Comparison of ENCODE assay signal across 9 cellular contexts in genomic region chr9:133738039-133738805, GRCh38. TPM values are rescaled to one million over a fixed set of nuclear protein-coding genes. Genes with fewer than 3 reads are reported as not detected.
A peak's percentile ranks its signal among the peaks of the same experiment; 100 is the strongest.
DNase-seq lines count a peak whose midpoint lies in the region; ATAC-seq and TF ChIP-seq lines count a peak whose summit lies in the region.
"Had no signal": no experiment of that assay in that cellular context is flagged by ENCODE, and none has a peak within 500 bp of the region (broad histone marks: within the 10 kb centered on the region; RNA-seq: fewer than 3 reads in every experiment).

TSS of gene SARDH (minus strand) at chr9:133738352. CDS start at chr9:133734173, 4,179 bp downstream.

- no peaks in the 10 kb centered on the region for H3K9me3 ChIP-seq in OCI-LY3 (ENCODE audit: insufficient read depth, low read length)
- H3K9me3 ChIP-seq in right cardiac atrium (ENCODE audit: control insufficient read depth, low read length) = no peaks in the 10 kb centered on the region

- H3K4me3 Mint-ChIP-seq in activated naive CD8-positive, alpha-beta T cell = peak within 1 kb of the TSS; percentile 17

- H3K27me3 ChIP-seq in OCI-LY3 (ENCODE audit: low read depth, low read length) = peaks cover 19% of the 10 kb centered on the region
- H3K27me3 ChIP-seq in right cardiac atrium (ENCODE audit: control insufficient read depth, insufficient read depth) = no peaks in the 10 kb centered on the region

- H3K9me3 Mint-ChIP-seq in activated naive CD8-positive, alpha-beta T cell (ENCODE audit: low read depth) = no peaks in the 10 kb centered on the region

- H3K4me1 ChIP-seq in OCI-LY3 (ENCODE audit: low read length) = peaks cover 49% of the 10 kb centered on the region
- H3K4me1 ChIP-seq in right cardiac atrium (ENCODE audit: control insufficient read depth, insufficient read depth, low read length) = no peaks in the 10 kb centered on the region

- no peaks in the 10 kb centered on the region for H3K36me3 ChIP-seq in OCI-LY3 (replicated peaks; ENCODE audit: low read depth, low read length)

- H3K27ac Mint-ChIP-seq in activated naive CD8-positive, alpha-beta T cell = no peak within 1 kb of the TSS

- H4K20me1 ChIP-seq in OCI-LY3 (ENCODE audit: insufficient read depth, low read length) = no peaks in the 10 kb centered on the region

- H3K36me3 Mint-ChIP-seq in activated naive CD8-positive, alpha-beta T cell = no peaks in the 10 kb centered on the region

- peak within 1 kb of the TSS; percentile 63 for H2AFZ ChIP-seq in OCI-LY3 (ENCODE audit: low read depth, low read length)

- peaks cover 9% of the 10 kb centered on the region for H3K4me1 Mint-ChIP-seq in activated naive CD8-positive, alpha-beta T cell (ENCODE audit: low read depth)

- peak within 1 kb of the TSS; percentile 8; the same call in 1 of the 2 replicates for H3K27ac ChIP-seq in OCI-LY3 (ENCODE audit: low read length)
- H3K27ac ChIP-seq in right cardiac atrium (ENCODE audit: low read length) = no peak within 1 kb of the TSS

- H3K4me3 ChIP-seq in OCI-LY3 (ENCODE audit: low read length) (peak within 1 kb of the TSS; percentile 78), right cardiac atrium (ENCODE audit: low read length) (peak within 1 kb of the TSS; percentile 32)

- H3K27me3 Mint-ChIP-seq in activated naive CD8-positive, alpha-beta T cell = no peaks in the 10 kb centered on the region

- intact Hi-C loops in right cardiac atrium (cut with DNase I) = no loop called here

- no peaks in the 10 kb centered on the region for H3K79me2 ChIP-seq in OCI-LY3 (ENCODE audit: low read length)

- H3K4me2 ChIP-seq in OCI-LY3 (ENCODE audit: low read length) = peak within 1 kb of the TSS; percentile 68

- ATAC-seq in right cardiac atrium = peak; percentile 78 to 79
- no peak for ATAC-seq in GM19455 (IDR thresholded peaks at IDR 0.05; ENCODE audit: unreplicated experiment)
- no peak for ATAC-seq in HG02763 (IDR thresholded peaks at IDR 0.05; ENCODE audit: unreplicated experiment)

- DNase-seq in activated CD4-positive, alpha-beta T cell treated with anti-CD3 and anti-CD28 coated beads for 24 hours (ENCODE audit: low read depth in 2 of 2) = peak; percentile 13 to 22
- DNase-seq in activated CD4-positive, alpha-beta T cell treated with anti-CD3 and anti-CD28 coated beads, Interleukin-2, amount 50 U/mL, for 4 hours = no peak
- DNase-seq in right cardiac atrium = peak; percentile 69 to 89 (median 88)
- peak; percentile 56 for DNase-seq in renal cortical epithelial cell (ENCODE audit: low read depth)
- DNase-seq: DND-41 had no signal

- H3K9ac ChIP-seq in OCI-LY3 (ENCODE audit: low read length) = peak within 1 kb of the TSS; percentile 46

- no peak for TF ChIP-seq CTCF in OCI-LY3 (IDR thresholded peaks at IDR 0.05; ENCODE audit: low read depth, low read length)

- WGBS in right cardiac atrium = 20% methylated on average over 25 of the region's 25 CpGs

RNA-seq across cellular contexts. Expression of gene SARDH, which starts in this region (rescaled TPM):
- total RNA-seq in right cardiac atrium = 1 to 10 TPM; 2.5 to 3.2 (median 2.8) TPM
- 1.7 TPM for polyA plus RNA-seq in right cardiac atrium
- 2.1 and 5.4 TPM in 2 replicates for total RNA-seq in renal cortical epithelial cell

Comparison
In these comparisons a context has a peak if more than half of its experiments do, and no peak if none do; other contexts are left out.
1. DNase-seq: peak in activated CD4-positive, alpha-beta T cell treated with anti-CD3 and anti-CD28 coated beads for 24 hours (2 of 2), right cardiac atrium (3 of 3) and renal cortical epithelial cell (single experiment); none in activated CD4-positive, alpha-beta T cell treated with anti-CD3 and anti-CD28 coated beads, Interleukin-2, amount 50 U/mL, for 4 hours (0 of 2).
2. ATAC-seq: peak in right cardiac atrium (2 of 2); none in GM19455 (single experiment) and HG02763 (single experiment).